Comparison of ENCODE assay signal across 8 cellular contexts in genomic region chr12:96401061-96401871, GRCh38. TPM values are rescaled to one million over a fixed set of nuclear protein-coding genes. Genes with fewer than 3 reads are reported as not detected.
A peak's percentile ranks its signal among the peaks of the same experiment; 100 is the strongest.
DNase-seq lines count a peak whose midpoint lies in the region; ATAC-seq and TF ChIP-seq lines count a peak whose summit lies in the region.

No MANE protein-coding gene starts in this region.

- H3K4me1 ChIP-seq in CD8-positive, alpha-beta memory T cell (ENCODE audit: insufficient read depth, low read length): peaks cover 27% of the 10 kb centered on the region
- H3K4me1 ChIP-seq in right atrium auricular region: peaks cover 0 to 17% of the 10 kb centered on the region in 2 donors

- CTCF ChIA-PET in CD8-positive, alpha-beta memory T cell (lab: Charles Lee): interaction anchor here (0.9 to 5.1 kb wide), 22 partner anchors 17 to 185 kb away, joined by 3 to 35 read pairs (median 5); partner anchors contain the start of gene CFAP54

- H3K36me3 ChIP-seq in CD8-positive, alpha-beta memory T cell (ENCODE audit: insufficient read depth, low read length): no peaks in the 10 kb centered on the region
- no peaks in the 10 kb centered on the region for H3K36me3 ChIP-seq in right atrium auricular region

- H3K27ac ChIP-seq in CD8-positive, alpha-beta memory T cell (ENCODE audit: low read depth, low read length): peak overlapping the region; percentile 82
- H3K27ac ChIP-seq in right atrium auricular region: peak overlapping the region; percentile 99 to 100

- H3K27me3 ChIP-seq in CD8-positive, alpha-beta memory T cell (ENCODE audit: insufficient read depth, low read length, poor library complexity, severe bottlenecking): no peaks in the 10 kb centered on the region
- no peaks in the 10 kb centered on the region for H3K27me3 ChIP-seq in right atrium auricular region

- H3K27me3 Mint-ChIP-seq in CD8-positive, alpha-beta memory T cell: peaks cover 0 to 2% of the 10 kb centered on the region in 2 donors

- peak overlapping the region; percentile 61 for H3K4me3 ChIP-seq in CD8-positive, alpha-beta memory T cell (ENCODE audit: low read length)
- H3K4me3 ChIP-seq in right atrium auricular region: peak overlapping the region; percentile 91 to 97

- no peaks in the 10 kb centered on the region for H3K9me3 ChIP-seq in CD8-positive, alpha-beta memory T cell (ENCODE audit: low read length)
- H3K9me3 ChIP-seq in right atrium auricular region: no peaks in the 10 kb centered on the region

- DNase-seq in CD8-positive, alpha-beta memory T cell: peak in 4 of 5 donors; percentile 16 to 85 (median 68)
- peak; percentile 87 for DNase-seq in HT1080 (ENCODE audit: low read depth)
- DNase-seq in RPMI8226: peak; percentile 62
- peak; percentile 40 for DNase-seq in amniotic stem cell (lab: John Stamatoyannopoulos, UW)
- no peak for DNase-seq in right atrium auricular region (ENCODE audit: low spot score)
- DNase-seq in renal cortical epithelial cell (ENCODE audit: low read depth): peak; percentile 92
- DNase-seq in mucosa of gallbladder (ENCODE audit: low spot score): no peak

- H3K36me3 Mint-ChIP-seq in CD8-positive, alpha-beta memory T cell: peaks cover 0 to 23% (median 0%) of the 10 kb centered on the region in 3 donors

- ATAC-seq in GM19328 (IDR thresholded peaks at IDR 0.05; ENCODE audit: unreplicated experiment): peak; percentile 21

- TF ChIP-seq CTCF in right atrium auricular region (IDR thresholded peaks at IDR 0.05): peak in 1 of 2 donors; percentile 59

- H3K27ac Mint-ChIP-seq in CD8-positive, alpha-beta memory T cell: peak overlapping the region; percentile 93 to 99 (median 98)

- peaks cover 35 to 39% (median 37%) of the 10 kb centered on the region in 3 donors for H3K4me1 Mint-ChIP-seq in CD8-positive, alpha-beta memory T cell

- peak overlapping the region; percentile 91 to 98 (median 96) for H3K4me3 Mint-ChIP-seq in CD8-positive, alpha-beta memory T cell

- no peaks in the 10 kb centered on the region for H3K9me3 Mint-ChIP-seq in CD8-positive, alpha-beta memory T cell

- POLR2A ChIA-PET in CD8-positive, alpha-beta memory T cell (lab: Charles Lee): interaction anchor here (0.8 to 2.1 kb wide), 4 partner anchors 23 to 158 kb away, joined by 3 to 16 read pairs (median 6); no protein-coding TSS in a partner anchor

RNA-seq across cellular contexts. Expression of gene CDK17, which starts 1.0 kb away (rescaled TPM):
- 10 to 100 TPM; 34.6 to 36.0 TPM for total RNA-seq in CD8-positive, alpha-beta memory T cell
- 40.0 TPM for polyA plus RNA-seq in CD8-positive, alpha-beta memory T cell
- 53.8 and 57.6 TPM in 2 replicates for total RNA-seq in HT1080 (2014; rRNA removed; shearing (Covaris generic))
- 76.4 and 101 TPM in 2 replicates for polyA plus RNA-seq in HT1080 (2015; cell fraction: cytosol; rRNA removed)
- polyA plus RNA-seq in HT1080 (2015; cell fraction: nucleus; rRNA removed): 159 and 168 TPM in 2 replicates
- total RNA-seq in right atrium auricular region (10 to 100 TPM; 20.9 to 27.1 TPM), renal cortical epithelial cell (57.4 and 58.5 TPM in 2 replicates), mucosa of gallbladder (25.4 TPM)

Comparison
In these comparisons a context has a peak if more than half of its experiments do, and no peak if none do; other contexts are left out.
1. DNase-seq: peak in CD8-positive, alpha-beta memory T cell (4 of 5), HT1080 (single experiment), RPMI8226 (single experiment), amniotic stem cell (single experiment) and renal cortical epithelial cell (single experiment); none in right atrium auricular region (single experiment) and mucosa of gallbladder (single experiment).